Comparison of ENCODE assay signal across 9 cellular contexts in the genomic region with DNA sequence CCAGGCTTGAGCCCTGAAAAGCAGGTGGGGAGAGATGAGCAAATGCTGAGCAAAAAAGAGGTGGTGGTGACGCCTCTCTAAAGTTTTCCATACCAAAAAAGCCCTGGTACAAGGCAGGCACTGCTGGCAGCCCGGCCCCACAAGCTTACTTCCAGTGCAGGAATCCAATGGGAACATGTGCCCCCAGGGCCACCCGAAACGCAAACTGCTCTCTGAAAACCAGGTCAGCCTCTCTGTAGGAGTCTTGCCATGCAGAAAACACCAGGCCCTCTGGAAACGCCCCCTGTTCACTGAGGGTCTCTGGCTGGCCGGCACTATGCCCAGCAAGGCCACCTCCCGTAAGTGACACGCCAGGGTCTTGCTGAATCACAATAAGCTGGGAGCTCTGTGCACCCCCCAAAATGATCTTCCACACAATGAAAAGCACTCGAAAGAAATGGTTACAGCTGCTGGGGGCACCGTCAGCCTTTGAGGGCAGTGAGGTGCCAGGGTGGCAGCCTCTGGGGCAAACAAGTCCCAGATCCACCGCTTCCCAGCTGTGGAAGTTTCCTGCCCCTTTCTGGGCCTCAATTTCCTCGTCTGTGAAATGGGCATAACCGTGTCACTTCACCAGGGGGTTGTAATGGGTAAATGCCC.
DNase-seq lines count a peak whose midpoint lies in the region; ATAC-seq and TF ChIP-seq lines count a peak whose summit lies in the region.
"Had no signal": no experiment of that assay in that cellular context is flagged by ENCODE, and none has a peak within 500 bp of the region (broad histone marks: within the 10 kb centered on the region; RNA-seq: fewer than 3 reads in every experiment).

No MANE protein-coding gene starts in this region.

- H3K36me3 ChIP-seq in KOPT-K1 (ENCODE audit: insufficient read depth, low read length) (no peaks in the 10 kb centered on the region), neutrophil (no peaks in the 10 kb centered on the region), BE2C (no peaks in the 10 kb centered on the region)

- no peak for ATAC-seq in HG02678 (IDR thresholded peaks at IDR 0.05; ENCODE audit: unreplicated experiment)
- ATAC-seq in HG03457 (IDR thresholded peaks at IDR 0.05; ENCODE audit: unreplicated experiment): no peak

- DNase-seq in ecto neural progenitor cell (ENCODE audit: low spot score) (peak; percentile 62), BE2C (no peak), UCSD-AML1 (lab: John Stamatoyannopoulos, UW; ENCODE audit: unreplicated experiment) (no peak)
- DNase-seq: hippocampal formation had no signal

- TF ChIP-seq CTCF in C4-2B (conservative IDR thresholded peaks at IDR 0.05): no peak
- no peak for TF ChIP-seq CTCF in neutrophil (IDR thresholded peaks at IDR 0.05)
- TF ChIP-seq CTCF in BE2C (IDR thresholded peaks at IDR 0.05; ENCODE audit: low read depth, low read length): no peak

- H3K9me3 ChIP-seq in KOPT-K1 (ENCODE audit: insufficient read depth, low read length, poor library complexity, severe bottlenecking) (no peaks in the 10 kb centered on the region), neutrophil (no peaks in the 10 kb centered on the region), BE2C (no peaks in the 10 kb centered on the region)

- H3K4me3 ChIP-seq in neutrophil (ENCODE audit: low read depth in 1 of 2, low read length in 1 of 2) (peak overlapping the region in 1 of 2 experiments; percentile 55), BE2C (ENCODE audit: low read depth, low read length) (no peak overlapping the region)

- H3K4me1 ChIP-seq in neutrophil (ENCODE audit: control insufficient read depth in 1 of 2, insufficient read depth in 1 of 2, low read depth in 1 of 2, low read length in 1 of 2) (peaks cover 91% of the 10 kb centered on the region in 2 experiments), BE2C (peaks cover 37% of the 10 kb centered on the region)

- H3K27ac ChIP-seq in C4-2B (peak overlapping the region; percentile 100), KOPT-K1 (ENCODE audit: low read depth, low read length, poor library complexity, severe bottlenecking) (peak overlapping the region; percentile 46), neutrophil (peak overlapping the region; percentile 97)

- H3K27me3 ChIP-seq in neutrophil: no peaks in the 10 kb centered on the region
- H3K27me3 ChIP-seq in BE2C: no peaks in the 10 kb centered on the region

Comparison
In these comparisons a context has a peak if more than half of its experiments do, and no peak if none do; other contexts are left out.
1. H3K27ac ChIP-seq: peak in every context shown above with its lines; median percentile 100 in C4-2B; 97 in neutrophil; 46 in KOPT-K1.